Comparison of ENCODE assay signal across 1 cellular context in the genomic region with DNA sequence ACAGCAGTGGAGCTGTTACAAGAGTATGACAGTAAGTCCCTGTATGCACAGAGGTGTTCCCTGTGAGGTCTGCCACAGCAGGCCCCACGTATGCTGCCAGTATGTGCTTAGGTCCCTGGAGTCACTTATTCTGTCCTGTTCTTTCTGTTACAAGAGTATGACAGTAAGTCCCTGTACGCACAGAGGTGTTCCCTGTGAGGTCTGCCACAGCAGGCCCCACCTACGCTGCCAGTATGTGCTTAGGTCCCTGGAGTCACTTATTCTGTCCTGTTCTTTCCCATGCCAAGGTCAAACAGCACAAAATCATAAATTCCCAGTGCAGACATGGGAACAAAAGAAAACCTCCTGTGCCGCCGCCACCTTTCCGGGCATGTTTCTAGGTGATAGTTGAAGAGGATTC.
TF ChIP-seq lines count a peak whose summit lies in the region.

No MANE protein-coding gene starts in this region.

TF ChIP-seq in SK-N-SH treated with all-trans-retinoic acid at 6 μM for 48 hours, 23 proteins besides CTCF, POLR2A, EP300 and RAD21:
- TF ChIP-seq TSHZ2 (CRISPR knock-in tag; IDR thresholded peaks at IDR 0.05) (no peak), BACH2 (CRISPR knock-in tag; IDR thresholded peaks at IDR 0.05; ENCODE audit: borderline replicate concordance) (no peak), ZFP3 (CRISPR knock-in tag; IDR thresholded peaks at IDR 0.05) (no peak), SNAI2 (CRISPR knock-in tag; IDR thresholded peaks at IDR 0.05) (no peak), TCF4 (CRISPR knock-in tag; IDR thresholded peaks at IDR 0.05; ENCODE audit: borderline replicate concordance) (no peak), RARB (CRISPR knock-in tag; IDR thresholded peaks at IDR 0.05) (no peak), CREB5 (CRISPR knock-in tag; IDR thresholded peaks at IDR 0.05; ENCODE audit: low read depth) (no peak)
- TF ChIP-seq, protein P1, sequence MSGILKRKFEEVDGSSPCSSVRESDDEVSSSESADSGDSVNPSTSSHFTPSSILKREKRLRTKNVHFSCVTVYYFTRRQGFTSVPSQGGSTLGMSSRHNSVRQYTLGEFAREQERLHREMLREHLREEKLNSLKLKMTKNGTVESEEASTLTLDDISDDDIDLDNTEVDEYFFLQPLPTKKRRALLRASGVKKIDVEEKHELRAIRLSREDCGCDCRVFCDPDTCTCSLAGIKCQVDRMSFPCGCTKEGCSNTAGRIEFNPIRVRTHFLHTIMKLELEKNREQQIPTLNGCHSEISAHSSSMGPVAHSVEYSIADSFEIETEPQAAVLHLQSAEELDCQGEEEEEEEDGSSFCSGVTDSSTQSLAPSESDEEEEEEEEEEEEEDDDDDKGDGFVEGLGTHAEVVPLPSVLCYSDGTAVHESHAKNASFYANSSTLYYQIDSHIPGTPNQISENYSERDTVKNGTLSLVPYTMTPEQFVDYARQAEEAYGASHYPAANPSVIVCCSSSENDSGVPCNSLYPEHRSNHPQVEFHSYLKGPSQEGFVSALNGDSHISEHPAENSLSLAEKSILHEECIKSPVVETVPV (CRISPR knock-in tag; IDR thresholded peaks at IDR 0.05): no peak
